ENCODE assay signal across 19 cellular contexts in the genomic region with DNA sequence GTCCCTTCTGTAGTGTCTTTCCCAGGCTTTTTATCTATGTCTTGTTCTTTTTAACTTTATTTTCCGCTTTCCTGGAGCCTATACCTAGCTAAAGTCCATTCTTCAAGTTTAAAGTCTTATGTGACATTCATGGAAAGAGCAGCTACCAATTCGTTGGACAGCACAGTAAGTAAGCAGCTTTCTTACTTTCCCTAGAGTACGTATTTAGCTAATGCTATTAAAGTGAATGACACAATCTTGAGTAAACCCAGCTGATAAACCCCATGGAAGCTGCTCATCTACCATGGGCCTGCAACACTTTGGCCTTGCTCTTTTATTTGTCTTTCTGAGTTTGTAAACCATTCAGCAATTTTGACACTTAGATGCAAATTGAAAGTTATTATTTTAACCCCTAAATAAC. TPM values are rescaled to one million over a fixed set of nuclear protein-coding genes. Genes with fewer than 3 reads are reported as not detected.
DNase-seq lines count a peak whose midpoint lies in the region; ATAC-seq and TF ChIP-seq lines count a peak whose summit lies in the region.
"Had no signal": no experiment of that assay in that cellular context is flagged by ENCODE, and none has a peak within 500 bp of the region (broad histone marks: within the 10 kb centered on the region; RNA-seq: fewer than 3 reads in every experiment).

No MANE protein-coding gene starts in this region.

- no peak overlapping the region for H2BK5ac ChIP-seq in mesendoderm (ENCODE audit: low read length)

- H3K27ac ChIP-seq in mesendoderm (ENCODE audit: low read depth, low read length) (no peak overlapping the region), SJCRH30 (no peak overlapping the region), heart left ventricle (no peak overlapping the region), vagina (no peak overlapping the region)

- no peak overlapping the region for H3K4me3 ChIP-seq in mesendoderm (ENCODE audit: low read length)
- H3K4me3 ChIP-seq in SJCRH30 = no peak overlapping the region
- H3K4me3 ChIP-seq in heart left ventricle = no peak overlapping the region
- H3K4me3 ChIP-seq in vagina = no peak overlapping the region

- DNase-seq in GM13977 (ENCODE audit: low spot score) (no peak), mesendoderm (peak; percentile 11), SJCRH30 (no peak), heart left ventricle (no peak), immature natural killer cell (no peak), vagina (ENCODE audit: extremely low spot score in 2 of 2) (no peak)
- DNase-seq: CD4-positive, CD25-positive, alpha-beta regulatory T cell; DMS 273 treated with DMSO at 0.1 percent for 48 hours; DND-41; GOT3; NCI-H1092; NCI-H1436 treated with DMSO at 0.1 percent for 48 hours; NCI-H2029; NCI-H226; NCI-H510A treated with DMSO at 0.1 percent for 48 hours; T-helper 17 cell had no signal

- H3K4me3 Mint-ChIP-seq in immature natural killer cell = no peak overlapping the region
- H3K4me3 Mint-ChIP-seq: CD4-positive, CD25-positive, alpha-beta regulatory T cell; T-helper 17 cell had no signal

- no peak overlapping the region for H3K18ac ChIP-seq in mesendoderm (ENCODE audit: low read length)

- H3K36me3 Mint-ChIP-seq in immature natural killer cell = no peaks in the 10 kb centered on the region
- H3K36me3 Mint-ChIP-seq: CD4-positive, CD25-positive, alpha-beta regulatory T cell had no signal

- no peak overlapping the region for H3K9ac ChIP-seq in mesendoderm (ENCODE audit: low read length)

- H3K27me3 Mint-ChIP-seq in immature natural killer cell (ENCODE audit: low read depth in 3 of 3) = peaks cover 0 to 3% (median 0%) of the 10 kb centered on the region in 3 donors
- H3K27me3 Mint-ChIP-seq: CD4-positive, CD25-positive, alpha-beta regulatory T cell; T-helper 17 cell had no signal

- ATAC-seq in heart left ventricle = no peak
- ATAC-seq: T-helper 17 cell had no signal

- H3K27me3 ChIP-seq in mesendoderm (ENCODE audit: insufficient read depth, low read length, poor library complexity) (no peaks in the 10 kb centered on the region), SJCRH30 (no peaks in the 10 kb centered on the region), heart left ventricle (peaks cover 0 to 15% (median 0%) of the 10 kb centered on the region in 9 donors), vagina (no peaks in the 10 kb centered on the region)

- H3K4me1 Mint-ChIP-seq in immature natural killer cell = no peaks in the 10 kb centered on the region
- H3K4me1 Mint-ChIP-seq: CD4-positive, CD25-positive, alpha-beta regulatory T cell; T-helper 17 cell had no signal

- H3K36me3 ChIP-seq in mesendoderm (ENCODE audit: control insufficient read depth, insufficient read depth, low read length) (no peaks in the 10 kb centered on the region), SJCRH30 (no peaks in the 10 kb centered on the region), heart left ventricle (no peaks in the 10 kb centered on the region), vagina (no peaks in the 10 kb centered on the region)

- TF ChIP-seq CTCF in GM13977 (IDR thresholded peaks at IDR 0.05; ENCODE audit: extremely low read depth, insufficient read depth, missing control alignments) (peak; percentile 8), heart left ventricle (IDR thresholded peaks at IDR 0.05) (no peak), vagina (IDR thresholded peaks at IDR 0.05) (no peak)

- no peaks in the 10 kb centered on the region for H3K4me1 ChIP-seq in mesendoderm (ENCODE audit: control insufficient read depth, low read depth, low read length)
- no peaks in the 10 kb centered on the region for H3K4me1 ChIP-seq in SJCRH30
- H3K4me1 ChIP-seq in heart left ventricle = no peaks in the 10 kb centered on the region
- H3K4me1 ChIP-seq in vagina = no peaks in the 10 kb centered on the region

- H3K9me3 ChIP-seq in SJCRH30 (replicated peaks) (no peaks in the 10 kb centered on the region), heart left ventricle (no peaks in the 10 kb centered on the region), vagina (no peaks in the 10 kb centered on the region)

- H2BK120ac ChIP-seq in mesendoderm (ENCODE audit: low read depth, low read length) = no peak overlapping the region

- H2BK15ac ChIP-seq in mesendoderm (replicated peaks; ENCODE audit: low read depth) = no peak overlapping the region

- H4K8ac ChIP-seq in mesendoderm (ENCODE audit: low read depth, low read length) = no peak overlapping the region

- no peaks in the 10 kb centered on the region for H3K79me2 ChIP-seq in mesendoderm (ENCODE audit: control insufficient read depth, insufficient read depth, low read length)

- no peak for TF ChIP-seq POLR2A in heart left ventricle (IDR thresholded peaks at IDR 0.05)
- TF ChIP-seq POLR2A in vagina (IDR thresholded peaks at IDR 0.05) = no peak

- no peak overlapping the region for H3K4ac ChIP-seq in mesendoderm (ENCODE audit: low read depth, low read length)

- no peak overlapping the region for H2AK5ac ChIP-seq in mesendoderm (ENCODE audit: low read length)

- intact Hi-C loops in heart left ventricle (cut with DNase I) = loop anchor here in 1 of 10 donors (5.0 kb wide), 1 partner anchor 137 kb away; no protein-coding TSS in a partner anchor
- intact Hi-C loops in vagina (cut with DNase I) = no loop called here

- WGBS in mesendoderm (ENCODE audit: extremely low coverage, insufficient coverage, low lambda C conversion rate) = no CpG with 5 or more reads among the region's 3 CpGs
- 38 to 49% (median 44%) methylated on average over 3 of the region's 3 CpGs for WGBS in heart left ventricle, 4 donors

- H3K79me1 ChIP-seq in mesendoderm (ENCODE audit: low read length) = no peaks in the 10 kb centered on the region

- H3K56ac ChIP-seq in mesendoderm (ENCODE audit: low read length) = no peak overlapping the region

- in situ Hi-C loops in GM13977 (cut with MboI; ENCODE audit: low pct_unique_long_range_greater_than_20kb, low sequenced_read_pairs, unreplicated experiment) = no loop called here

- no peak overlapping the region for H3K27ac Mint-ChIP-seq in immature natural killer cell
- H3K27ac Mint-ChIP-seq: CD4-positive, CD25-positive, alpha-beta regulatory T cell; T-helper 17 cell had no signal

- H4K5ac ChIP-seq in mesendoderm (ENCODE audit: low read length) = no peak overlapping the region

- H3K4me2 ChIP-seq in mesendoderm (ENCODE audit: low read length) = no peak overlapping the region

- H3K9me3 Mint-ChIP-seq in immature natural killer cell = peaks cover 0 to 9% (median 0%) of the 10 kb centered on the region in 6 donors

- no peak overlapping the region for H3K23ac ChIP-seq in mesendoderm (ENCODE audit: low read length)

TF ChIP-seq in PFSK-1, 5 proteins besides CTCF, POLR2A, EP300 and RAD21:
- TF ChIP-seq POLR2AphosphoS5 (IDR thresholded peaks at IDR 0.05; ENCODE audit: low read depth, low read length) (peak; percentile 68; the same call in 1 of the 2 replicates), TAF1 (IDR thresholded peaks at IDR 0.05; ENCODE audit: borderline replicate concordance, insufficient read depth, low read length) (peak; percentile 37; the same call in 1 of the 2 replicates), SIN3A (IDR thresholded peaks at IDR 0.05; ENCODE audit: borderline replicate concordance, insufficient read depth, low read length) (peak; percentile 68; the same call in 1 of the 2 replicates), FOXP2 (optimal IDR thresholded peaks at IDR 0.05; ENCODE audit: borderline replicate concordance, extremely low read depth, extremely low read length, insufficient read depth) (no peak)
- TF ChIP-seq, protein P1, sequence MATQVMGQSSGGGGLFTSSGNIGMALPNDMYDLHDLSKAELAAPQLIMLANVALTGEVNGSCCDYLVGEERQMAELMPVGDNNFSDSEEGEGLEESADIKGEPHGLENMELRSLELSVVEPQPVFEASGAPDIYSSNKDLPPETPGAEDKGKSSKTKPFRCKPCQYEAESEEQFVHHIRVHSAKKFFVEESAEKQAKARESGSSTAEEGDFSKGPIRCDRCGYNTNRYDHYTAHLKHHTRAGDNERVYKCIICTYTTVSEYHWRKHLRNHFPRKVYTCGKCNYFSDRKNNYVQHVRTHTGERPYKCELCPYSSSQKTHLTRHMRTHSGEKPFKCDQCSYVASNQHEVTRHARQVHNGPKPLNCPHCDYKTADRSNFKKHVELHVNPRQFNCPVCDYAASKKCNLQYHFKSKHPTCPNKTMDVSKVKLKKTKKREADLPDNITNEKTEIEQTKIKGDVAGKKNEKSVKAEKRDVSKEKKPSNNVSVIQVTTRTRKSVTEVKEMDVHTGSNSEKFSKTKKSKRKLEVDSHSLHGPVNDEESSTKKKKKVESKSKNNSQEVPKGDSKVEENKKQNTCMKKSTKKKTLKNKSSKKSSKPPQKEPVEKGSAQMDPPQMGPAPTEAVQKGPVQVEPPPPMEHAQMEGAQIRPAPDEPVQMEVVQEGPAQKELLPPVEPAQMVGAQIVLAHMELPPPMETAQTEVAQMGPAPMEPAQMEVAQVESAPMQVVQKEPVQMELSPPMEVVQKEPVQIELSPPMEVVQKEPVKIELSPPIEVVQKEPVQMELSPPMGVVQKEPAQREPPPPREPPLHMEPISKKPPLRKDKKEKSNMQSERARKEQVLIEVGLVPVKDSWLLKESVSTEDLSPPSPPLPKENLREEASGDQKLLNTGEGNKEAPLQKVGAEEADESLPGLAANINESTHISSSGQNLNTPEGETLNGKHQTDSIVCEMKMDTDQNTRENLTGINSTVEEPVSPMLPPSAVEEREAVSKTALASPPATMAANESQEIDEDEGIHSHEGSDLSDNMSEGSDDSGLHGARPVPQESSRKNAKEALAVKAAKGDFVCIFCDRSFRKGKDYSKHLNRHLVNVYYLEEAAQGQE (IDR thresholded peaks at IDR 0.05; ENCODE audit: insufficient read depth in 1 of 2, low read depth in 2 of 2, low read length in 2 of 2) = peak in 1 of 2 experiments; percentile 26; a peak in 1 of 4 replicates

RNA-seq across cellular contexts. Expression of a gene that starts 30.0 kb away (rescaled TPM):
- 67.4 TPM for polyA plus RNA-seq in PFSK-1 (2012; ENCODE audit: insufficient read length, low read depth)
- 1.9 TPM for polyA plus RNA-seq in mesendoderm (2013, experiment 1 of 2)
- polyA plus RNA-seq in mesendoderm (2013, experiment 2 of 2) = 1.5 TPM
- 10.5 and 11.2 TPM in 2 replicates for total RNA-seq in SJCRH30 (2014; rRNA removed; shearing (Covaris generic))
- total RNA-seq in heart left ventricle = not detected
- not detected for polyA plus RNA-seq in heart left ventricle
- not detected for polyA plus RNA-seq in immature natural killer cell
- 2.0 TPM for total RNA-seq in vagina
- total RNA-seq: CD4-positive, CD25-positive, alpha-beta regulatory T cell; MCF 10A; T-helper 17 cell had no signal
- polyA plus RNA-seq: BJ; CD4-positive, CD25-positive, alpha-beta regulatory T cell had no signal
